In genomic region chr2:186641132-186641806, GRCh38 we compare ENCODE assay signal across 9 cellular contexts. TPM values are rescaled to one million over a fixed set of nuclear protein-coding genes. Genes with fewer than 3 reads are reported as not detected.
A peak's percentile ranks its signal among the peaks of the same experiment; 100 is the strongest.
DNase-seq lines count a peak whose midpoint lies in the region; ATAC-seq and TF ChIP-seq lines count a peak whose summit lies in the region.
"Had no signal": no experiment of that assay in that cellular context is flagged by ENCODE, and none has a peak within 500 bp of the region (broad histone marks: within the 10 kb centered on the region; RNA-seq: fewer than 3 reads in every experiment).

No MANE protein-coding gene starts in this region.

- no peak overlapping the region for H3K4me3 ChIP-seq in adrenal gland
- H3K4me3 ChIP-seq: BLaER1 had no signal

- no peak for DNase-seq in NCI-H146 (lab: John Stamatoyannopoulos, UW)
- no peak for DNase-seq in adrenal gland
- DNase-seq in NCI-H2081 treated with DMSO at 0.1 percent for 48 hours (lab: John Stamatoyannopoulos, UW): no peak
- no peak for DNase-seq in naive thymus-derived CD8-positive, alpha-beta T cell

- H3K27me3 Mint-ChIP-seq in brain: no peaks in the 10 kb centered on the region
- H3K27me3 Mint-ChIP-seq in naive thymus-derived CD8-positive, alpha-beta T cell: no peaks in the 10 kb centered on the region

- H3K36me3 Mint-ChIP-seq in brain: peaks cover 27% of the 10 kb centered on the region
- H3K36me3 Mint-ChIP-seq in naive thymus-derived CD8-positive, alpha-beta T cell: peaks cover 0 to 27% (median 3%) of the 10 kb centered on the region in 3 donors

- TF ChIP-seq CTCF in brain (conservative IDR thresholded peaks at IDR 0.05) (no peak), adrenal gland (IDR thresholded peaks at IDR 0.05) (no peak)

- H3K4me3 Mint-ChIP-seq in brain: no peak overlapping the region
- no peak overlapping the region for H3K4me3 Mint-ChIP-seq in naive thymus-derived CD8-positive, alpha-beta T cell

- peak overlapping the region in 2 of 5 donors; percentile 2 to 17 for H3K27ac ChIP-seq in adrenal gland
- H3K27ac ChIP-seq: BLaER1 had no signal

- no peaks in the 10 kb centered on the region for H3K4me1 Mint-ChIP-seq in brain
- no peaks in the 10 kb centered on the region for H3K4me1 Mint-ChIP-seq in naive thymus-derived CD8-positive, alpha-beta T cell

- H3K9me3 Mint-ChIP-seq in brain: no peaks in the 10 kb centered on the region
- no peaks in the 10 kb centered on the region for H3K9me3 Mint-ChIP-seq in naive thymus-derived CD8-positive, alpha-beta T cell

- H3K36me3 ChIP-seq in adrenal gland (replicated peaks in 1 of 2): peaks cover 0 to 33% of the 10 kb centered on the region in 2 donors

- intact Hi-C loops in adrenal gland (cut with DNase I): loop anchor here (5.0 kb wide), 1 partner anchor 139 kb away; no protein-coding TSS in a partner anchor

- H3K27ac Mint-ChIP-seq in brain: peak overlapping the region in 3 of 5 experiments; percentile 16 to 57 (median 26)
- peak overlapping the region in 2 of 10 donors; percentile 32 to 60 for H3K27ac Mint-ChIP-seq in naive thymus-derived CD8-positive, alpha-beta T cell

- 72 to 80% (median 74%) methylated on average over 4 of the region's 4 CpGs for WGBS in adrenal gland, 4 donors

- ATAC-seq in GM18499 (IDR thresholded peaks at IDR 0.05; ENCODE audit: insufficient read depth, unreplicated experiment) (peak; percentile 5), GM19467 (IDR thresholded peaks at IDR 0.05; ENCODE audit: unreplicated experiment) (peak; percentile 27), HG03196 (IDR thresholded peaks at IDR 0.05; ENCODE audit: unreplicated experiment) (peak; percentile 5)
- no peak for ATAC-seq in naive thymus-derived CD8-positive, alpha-beta T cell

- POLR2A ChIA-PET in naive thymus-derived CD8-positive, alpha-beta T cell (lab: Charles Lee): no interaction called here

- no peaks in the 10 kb centered on the region for H3K9me3 ChIP-seq in adrenal gland (replicated peaks in 1 of 3)
- H3K9me3 ChIP-seq: BLaER1 had no signal

- no peaks in the 10 kb centered on the region for H3K27me3 ChIP-seq in adrenal gland
- H3K27me3 ChIP-seq: BLaER1 had no signal

- no peak for TF ChIP-seq POLR2A in adrenal gland (IDR thresholded peaks at IDR 0.05)

- H3K4me1 ChIP-seq in adrenal gland (replicated peaks in 1 of 2): peaks cover 0 to 20% of the 10 kb centered on the region in 2 donors

RNA-seq across cellular contexts. Expression of gene ITGAV, which starts 51.4 kb away (rescaled TPM):
- polyA plus RNA-seq in brain (ENCODE audit: insufficient read depth, low read depth, low replicate concordance) (10.7 TPM), adrenal gland (10 to 100 TPM in 2 of 3 donors, 1 to 10 TPM in 1; 8.9 to 37.7 (median 14.9) TPM)
- 100 to 1,000 TPM in 7 of 8 donors, 10 to 100 TPM in 1; 81.8 to 214 (median 121) TPM for total RNA-seq in adrenal gland
- total RNA-seq in naive thymus-derived CD8-positive, alpha-beta T cell: 1 to 10 TPM; 5.0 to 8.1 TPM
- under 1 TPM; 0.25 to 0.66 (median 0.35) TPM for polyA plus RNA-seq in naive thymus-derived CD8-positive, alpha-beta T cell

RNA-seq across cellular contexts. Expression of gene FAM171B, which starts 52.6 kb away (rescaled TPM):
- polyA plus RNA-seq in brain (ENCODE audit: insufficient read depth, low read depth, low replicate concordance) (6.3 TPM), adrenal gland (10 to 100 TPM in 1 of 3 donors, 1 to 10 TPM in 2; 2.2 to 25.4 (median 4.4) TPM)
- total RNA-seq in adrenal gland: 10 to 100 TPM; 15.9 to 52.5 (median 21.8) TPM
- under 1 TPM in 1 of 2 experiments, not detected in 1; 0.14 TPM for total RNA-seq in naive thymus-derived CD8-positive, alpha-beta T cell
- polyA plus RNA-seq in naive thymus-derived CD8-positive, alpha-beta T cell: under 1 TPM in 2 of 3 donors, not detected in 1; 0.16 to 0.80 TPM

Comparison
In these comparisons a context has a peak if more than half of its experiments do, and no peak if none do; other contexts are left out.
1. ATAC-seq: peak in GM18499 (single experiment), GM19467 (single experiment) and HG03196 (single experiment); none in naive thymus-derived CD8-positive, alpha-beta T cell (0 of 2).